10 cellular contexts compared by ENCODE assay signal in the genomic region with DNA sequence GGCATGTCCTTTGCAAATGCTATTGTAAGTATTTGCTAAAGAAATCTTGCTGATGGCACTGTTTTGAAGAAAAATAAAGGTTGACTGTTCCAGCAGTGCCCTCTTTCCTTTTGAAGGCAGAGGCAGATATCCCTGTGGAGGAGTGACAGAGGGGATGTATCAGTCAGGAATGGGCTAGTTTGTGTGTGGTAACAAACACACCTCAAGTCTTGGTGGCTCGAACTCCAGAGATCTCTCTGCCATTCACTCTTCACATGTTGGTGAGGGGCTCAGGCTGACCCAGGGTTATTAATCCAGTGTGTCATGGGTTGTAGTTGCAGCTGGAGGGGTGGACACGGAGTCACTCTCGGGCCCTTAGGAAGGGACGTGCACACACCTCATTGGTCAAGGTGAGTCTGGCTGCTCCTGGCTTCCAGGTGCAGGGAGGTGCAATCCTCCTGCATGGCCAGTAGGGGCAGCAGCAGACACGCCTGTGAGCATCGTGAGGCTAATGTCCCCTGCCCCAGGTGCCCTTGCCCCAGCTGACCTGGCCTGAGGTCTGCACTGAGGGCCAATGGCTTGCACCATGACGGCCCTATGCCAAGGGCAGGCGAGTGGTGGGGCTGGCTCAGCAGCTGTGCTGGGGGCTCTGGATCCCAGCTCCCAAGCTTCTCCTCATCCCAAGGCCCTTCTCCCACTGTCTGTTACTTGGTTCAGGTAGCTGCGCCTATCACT.
DNase-seq lines count a peak whose midpoint lies in the region; ATAC-seq and TF ChIP-seq lines count a peak whose summit lies in the region.
"Had no signal": no experiment of that assay in that cellular context is flagged by ENCODE, and none has a peak within 500 bp of the region (broad histone marks: within the 10 kb centered on the region; RNA-seq: fewer than 3 reads in every experiment).

No MANE protein-coding gene starts in this region.

- no peak overlapping the region for H3K27ac Mint-ChIP-seq in activated CD8-positive, alpha-beta T cell treated with anti-CD3 and anti-CD28 coated beads for 36 hours
- H3K27ac Mint-ChIP-seq: natural killer cell treated with Interleukin-12 subunit alpha and Interleukin-12 subunit beta and Interleukin-15 and Interleukin-18, amount 100 ng/mL, for 72 hours had no signal

- no peaks in the 10 kb centered on the region for H3K36me3 Mint-ChIP-seq in activated CD8-positive, alpha-beta T cell treated with anti-CD3 and anti-CD28 coated beads for 36 hours (ENCODE audit: low read depth)
- H3K36me3 Mint-ChIP-seq: natural killer cell treated with Interleukin-12 subunit alpha and Interleukin-12 subunit beta and Interleukin-15 and Interleukin-18, amount 100 ng/mL, for 72 hours had no signal

- no peak for TF ChIP-seq POLR2A in right lobe of liver (IDR thresholded peaks at IDR 0.05)

- H3K9me3 ChIP-seq in right lobe of liver: no peaks in the 10 kb centered on the region
- H3K9me3 ChIP-seq: HAP-1 had no signal

- H3K9me3 Mint-ChIP-seq in activated CD8-positive, alpha-beta T cell treated with anti-CD3 and anti-CD28 coated beads for 36 hours: no peaks in the 10 kb centered on the region
- H3K9me3 Mint-ChIP-seq: natural killer cell treated with Interleukin-12 subunit alpha and Interleukin-12 subunit beta and Interleukin-15 and Interleukin-18, amount 100 ng/mL, for 72 hours had no signal

- peak; percentile 50 for TF ChIP-seq CTCF in AG09309 (IDR thresholded peaks at IDR 0.05; ENCODE audit: control insufficient read depth, insufficient read depth, low read depth, low read length, missing control alignments)
- peak; percentile 75 for TF ChIP-seq CTCF in activated CD8-positive, alpha-beta T cell treated with anti-CD3 and anti-CD28 coated beads for 36 hours (IDR thresholded peaks at IDR 0.05)
- peak; percentile 29 to 54 (median 38) for TF ChIP-seq CTCF in right lobe of liver (IDR thresholded peaks at IDR 0.05)

- WGBS in right lobe of liver (ENCODE audit: insufficient coverage, low coverage, low lambda C conversion rate, missing lambda C conversion rate): 30% methylated on average over 2 of the region's 9 CpGs

- no peaks in the 10 kb centered on the region for H3K27me3 Mint-ChIP-seq in activated CD8-positive, alpha-beta T cell treated with anti-CD3 and anti-CD28 coated beads for 36 hours
- H3K27me3 Mint-ChIP-seq: natural killer cell treated with Interleukin-12 subunit alpha and Interleukin-12 subunit beta and Interleukin-15 and Interleukin-18, amount 100 ng/mL, for 72 hours had no signal

- peak; percentile 82 for ATAC-seq in activated CD8-positive, alpha-beta T cell treated with anti-CD3 and anti-CD28 coated beads for 36 hours
- ATAC-seq in right lobe of liver (peak; percentile 32 to 69 (median 60)), HG02840 (IDR thresholded peaks at IDR 0.05; ENCODE audit: low FRiP score, unreplicated experiment) (no peak)

- POLR2A ChIA-PET in activated CD8-positive, alpha-beta T cell treated with anti-CD3 and anti-CD28 coated beads for 36 hours (lab: Charles Lee): no interaction called here

- CTCF ChIA-PET in activated CD8-positive, alpha-beta T cell treated with anti-CD3 and anti-CD28 coated beads for 36 hours (lab: Charles Lee): interaction anchor here (0.7 to 1.3 kb wide), 12 partner anchors 9 to 212 kb away, joined by 3 to 6 read pairs (median 3); no protein-coding TSS in a partner anchor

- DNase-seq in AG09309 (ENCODE audit: low read depth) (no peak), GM19238 (ENCODE audit: insufficient read length, low spot score) (peak; percentile 47), right lobe of liver (peak in 1 of 3 donors; percentile 45), substantia nigra (lab: John Stamatoyannopoulos, UW) (no peak), NCI-H187 treated with DMSO at 0.1 percent for 48 hours (lab: John Stamatoyannopoulos, UW) (no peak), head of caudate nucleus (no peak)
- DNase-seq in activated CD8-positive, alpha-beta T cell treated with anti-CD3 and anti-CD28 coated beads for 36 hours: peak; percentile 28

- no peaks in the 10 kb centered on the region for H3K36me3 ChIP-seq in right lobe of liver
- H3K36me3 ChIP-seq: HAP-1 had no signal

- H3K4me1 ChIP-seq in right lobe of liver: no peaks in the 10 kb centered on the region
- H3K4me1 ChIP-seq: HAP-1 had no signal

- H3K27me3 ChIP-seq in right lobe of liver: no peaks in the 10 kb centered on the region

- intact Hi-C loops in activated CD8-positive, alpha-beta T cell treated with anti-CD3 and anti-CD28 coated beads for 36 hours (cut with micrococcal nuclease): no loop called here
- intact Hi-C loops in right lobe of liver (cut with DNase I): no loop called here
- intact Hi-C loops in head of caudate nucleus (cut with DNase I): no loop called here

- no peak overlapping the region for H3K27ac ChIP-seq in right lobe of liver
- H3K27ac ChIP-seq in substantia nigra (ENCODE audit: low read depth, low read length, poor library complexity, severe bottlenecking): no peak overlapping the region

- H3K4me3 ChIP-seq in AG09309 (ENCODE audit: control insufficient read depth, low read depth, low read length) (no peak overlapping the region), right lobe of liver (no peak overlapping the region)
- H3K4me3 ChIP-seq: HAP-1 had no signal

- H3K4me1 Mint-ChIP-seq in activated CD8-positive, alpha-beta T cell treated with anti-CD3 and anti-CD28 coated beads for 36 hours (ENCODE audit: low read depth): no peaks in the 10 kb centered on the region

- H3K4me3 Mint-ChIP-seq in activated CD8-positive, alpha-beta T cell treated with anti-CD3 and anti-CD28 coated beads for 36 hours: no peak overlapping the region
- H3K4me3 Mint-ChIP-seq: natural killer cell treated with Interleukin-12 subunit alpha and Interleukin-12 subunit beta and Interleukin-15 and Interleukin-18, amount 100 ng/mL, for 72 hours had no signal

Comparison
In these comparisons a context has a peak if more than half of its experiments do, and no peak if none do; other contexts are left out.
1. DNase-seq: peak in GM19238 (single experiment) and activated CD8-positive, alpha-beta T cell treated with anti-CD3 and anti-CD28 coated beads for 36 hours (single experiment); none in AG09309 (single experiment), substantia nigra (0 of 49), NCI-H187 treated with DMSO at 0.1 percent for 48 hours (single experiment) and head of caudate nucleus (0 of 42).
2. Peak in every context shown above with its lines, with median percentiles within 50 percentile points of each other: CTCF ChIP-seq.